ENCODE assay signal across 8 cellular contexts in the genomic region with DNA sequence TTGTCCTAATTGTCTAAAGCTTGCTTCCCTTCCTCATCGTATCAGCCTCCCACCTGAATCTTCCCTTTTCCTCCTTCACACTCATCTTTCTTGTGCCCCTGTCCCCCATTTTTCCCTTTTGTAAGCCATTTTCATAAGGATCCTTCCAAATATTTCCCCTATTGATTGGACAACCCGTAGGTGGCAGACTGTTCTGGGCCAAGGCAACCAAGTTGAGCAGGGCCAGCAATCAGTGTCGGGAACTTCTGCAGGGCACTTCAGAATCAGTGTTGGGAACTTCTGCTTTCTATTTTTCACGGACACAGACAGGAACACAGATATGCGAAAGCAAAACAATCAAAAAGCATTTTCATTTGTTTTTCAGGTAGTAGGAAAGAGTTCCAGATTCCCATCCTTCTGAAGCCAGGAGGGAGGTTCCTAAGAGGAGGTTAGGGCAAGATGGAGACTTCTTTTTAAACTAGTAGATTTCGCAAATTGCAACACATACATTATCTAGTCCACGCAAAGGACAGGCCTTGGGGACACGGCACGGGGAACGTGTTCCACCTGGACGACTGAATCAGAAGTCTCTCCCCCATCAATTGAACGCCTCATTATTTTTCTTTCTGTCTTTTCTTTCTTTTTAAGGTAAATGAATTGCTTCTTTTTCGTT. TPM values are rescaled to one million over a fixed set of nuclear protein-coding genes. Genes with fewer than 3 reads are reported as not detected.
DNase-seq lines count a peak whose midpoint lies in the region; ATAC-seq, FAIRE-seq and TF ChIP-seq lines count a peak whose summit lies in the region.

No MANE protein-coding gene starts in this region.

- H2AFZ ChIP-seq in neural progenitor cell (replicated peaks) = peak overlapping the region; percentile 98

- POLR2A ChIA-PET in activated CD8-positive, alpha-beta T cell treated with anti-CD3 and anti-CD28 coated beads, Interleukin-2, amount 10 ng/mL, durations not matched to agents 7 days and 5 days (lab: Charles Lee) = interaction anchor here (1.5 kb wide), 1 partner anchor 215 kb away, joined by 7 read pairs; no protein-coding TSS in a partner anchor

- peaks cover 13% of the 10 kb centered on the region for H3K4me1 ChIP-seq in neural progenitor cell

- DNase-seq in T-helper 1 cell = no peak
- peak; percentile 71 for DNase-seq in M059J (ENCODE audit: low read depth)
- DNase-seq in activated CD8-positive, alpha-beta T cell treated with anti-CD3 and anti-CD28 coated beads, Interleukin-2, amount 10 ng/mL, durations not matched to agents 7 days and 5 days = no peak
- peak; percentile 38 to 44 for DNase-seq in frontal cortex (ENCODE audit: low spot score in 2 of 2)
- peak; percentile 35 for DNase-seq in neural progenitor cell (ENCODE audit: low spot score)

- H3K79me2 ChIP-seq in neural progenitor cell (ENCODE audit: low read depth) = peaks cover 43% of the 10 kb centered on the region

- no peak overlapping the region for H3K27ac ChIP-seq in neural progenitor cell

- peak overlapping the region; percentile 71 for H3K27ac Mint-ChIP-seq in T-helper 1 cell treated with Interleukin-12 subunit alpha and Interleukin-12 subunit beta and Interleukin-4 antibody, amounts not matched to agents 30 μg/mL and 1 μg/mL, for 36 hours
- peak overlapping the region; percentile 81 for H3K27ac Mint-ChIP-seq in activated CD8-positive, alpha-beta T cell treated with anti-CD3 and anti-CD28 coated beads, Interleukin-2, amount 10 ng/mL, durations not matched to agents 7 days and 5 days
- H3K27ac Mint-ChIP-seq in neural progenitor cell = peak overlapping the region; percentile 68

- H3K9ac ChIP-seq in neural progenitor cell = no peak overlapping the region

- H3K4me3 Mint-ChIP-seq in T-helper 1 cell treated with Interleukin-12 subunit alpha and Interleukin-12 subunit beta and Interleukin-4 antibody, amounts not matched to agents 30 μg/mL and 1 μg/mL, for 36 hours = peak overlapping the region; percentile 97
- H3K4me3 Mint-ChIP-seq in activated CD8-positive, alpha-beta T cell treated with anti-CD3 and anti-CD28 coated beads, Interleukin-2, amount 10 ng/mL, durations not matched to agents 7 days and 5 days = peak overlapping the region; percentile 87
- H3K4me3 Mint-ChIP-seq in neural progenitor cell = peak overlapping the region; percentile 97

- no peaks in the 10 kb centered on the region for H3K9me3 Mint-ChIP-seq in T-helper 1 cell treated with Interleukin-12 subunit alpha and Interleukin-12 subunit beta and Interleukin-4 antibody, amounts not matched to agents 30 μg/mL and 1 μg/mL, for 36 hours
- H3K9me3 Mint-ChIP-seq in activated CD8-positive, alpha-beta T cell treated with anti-CD3 and anti-CD28 coated beads, Interleukin-2, amount 10 ng/mL, durations not matched to agents 7 days and 5 days (ENCODE audit: insufficient read depth) = no peaks in the 10 kb centered on the region
- H3K9me3 Mint-ChIP-seq in neural progenitor cell = no peaks in the 10 kb centered on the region

- H3K4me1 Mint-ChIP-seq in T-helper 1 cell treated with Interleukin-12 subunit alpha and Interleukin-12 subunit beta and Interleukin-4 antibody, amounts not matched to agents 30 μg/mL and 1 μg/mL, for 36 hours (ENCODE audit: low read depth) = peaks cover 60% of the 10 kb centered on the region
- H3K4me1 Mint-ChIP-seq in activated CD8-positive, alpha-beta T cell treated with anti-CD3 and anti-CD28 coated beads, Interleukin-2, amount 10 ng/mL, durations not matched to agents 7 days and 5 days (ENCODE audit: low read depth) = peaks cover 45% of the 10 kb centered on the region
- H3K4me1 Mint-ChIP-seq in neural progenitor cell = peaks cover 35% of the 10 kb centered on the region

- no peaks in the 10 kb centered on the region for H3K9me3 ChIP-seq in neural progenitor cell (ENCODE audit: low read depth)

- peak overlapping the region; percentile 92 for H3K4me3 ChIP-seq in neural progenitor cell

- peaks cover 10% of the 10 kb centered on the region for H3K36me3 Mint-ChIP-seq in T-helper 1 cell treated with Interleukin-12 subunit alpha and Interleukin-12 subunit beta and Interleukin-4 antibody, amounts not matched to agents 30 μg/mL and 1 μg/mL, for 36 hours (ENCODE audit: low read depth)
- peaks cover 3% of the 10 kb centered on the region for H3K36me3 Mint-ChIP-seq in activated CD8-positive, alpha-beta T cell treated with anti-CD3 and anti-CD28 coated beads, Interleukin-2, amount 10 ng/mL, durations not matched to agents 7 days and 5 days (ENCODE audit: low read depth)
- H3K36me3 Mint-ChIP-seq in neural progenitor cell = peaks cover 9% of the 10 kb centered on the region

- FAIRE-seq in frontal cortex (lab: Jason Lieb, UNC) = no peak

- CTCF ChIA-PET in activated CD8-positive, alpha-beta T cell treated with anti-CD3 and anti-CD28 coated beads, Interleukin-2, amount 10 ng/mL, durations not matched to agents 7 days and 5 days (lab: Charles Lee) = interaction anchor here (1.0 to 1.2 kb wide), 2 partner anchors 41 to 361 kb away, joined by 3 to 4 read pairs; no protein-coding TSS in a partner anchor

- H3K27me3 ChIP-seq in neural progenitor cell = no peaks in the 10 kb centered on the region

- peaks cover 20% of the 10 kb centered on the region for H3F3A ChIP-seq in neural progenitor cell (ENCODE audit: low read depth)

- H3K36me3 ChIP-seq in neural progenitor cell = no peaks in the 10 kb centered on the region

- peaks cover 37% of the 10 kb centered on the region for H4K20me1 ChIP-seq in neural progenitor cell (ENCODE audit: low read depth)

- TF ChIP-seq CTCF in neural progenitor cell (IDR thresholded peaks at IDR 0.05) = peak; percentile 28

- peak overlapping the region; percentile 95 for H3K4me2 ChIP-seq in neural progenitor cell

- no peaks in the 10 kb centered on the region for H3K27me3 Mint-ChIP-seq in T-helper 1 cell treated with Interleukin-12 subunit alpha and Interleukin-12 subunit beta and Interleukin-4 antibody, amounts not matched to agents 30 μg/mL and 1 μg/mL, for 36 hours (ENCODE audit: low read depth)
- no peaks in the 10 kb centered on the region for H3K27me3 Mint-ChIP-seq in activated CD8-positive, alpha-beta T cell treated with anti-CD3 and anti-CD28 coated beads, Interleukin-2, amount 10 ng/mL, durations not matched to agents 7 days and 5 days (ENCODE audit: low read depth)
- peaks cover 8% of the 10 kb centered on the region for H3K27me3 Mint-ChIP-seq in neural progenitor cell (ENCODE audit: insufficient read depth, low read depth)

- ATAC-seq in activated CD8-positive, alpha-beta T cell treated with anti-CD3 and anti-CD28 coated beads, Interleukin-2, amount 10 ng/mL, durations not matched to agents 7 days and 5 days = no peak
- ATAC-seq in HG03342 (IDR thresholded peaks at IDR 0.05; ENCODE audit: unreplicated experiment) (no peak), HG02763 (IDR thresholded peaks at IDR 0.05; ENCODE audit: unreplicated experiment) (no peak)

RNA-seq across cellular contexts. Expression of a gene that starts 0.7 kb away (rescaled TPM):
- total RNA-seq in M059J (2014; rRNA removed; shearing (Covaris generic)) = 79.3 and 110 TPM in 2 replicates
- total RNA-seq in activated CD8-positive, alpha-beta T cell treated with anti-CD3 and anti-CD28 coated beads, Interleukin-2, amount 10 ng/mL, durations not matched to agents 7 days and 5 days = 10 to 100 TPM; 12.5 to 13.6 TPM
- 184 TPM for total RNA-seq in frontal cortex
- total RNA-seq in neural progenitor cell (ENCODE audit: low replicate concordance) = 121 and 125 TPM in 2 replicates

Comparison
In these comparisons a context has a peak if more than half of its experiments do, and no peak if none do; other contexts are left out.
1. DNase-seq: peak in M059J (single experiment), frontal cortex (2 of 2) and neural progenitor cell (single experiment); none in T-helper 1 cell (0 of 5) and activated CD8-positive, alpha-beta T cell treated with anti-CD3 and anti-CD28 coated beads, Interleukin-2, amount 10 ng/mL, durations not matched to agents 7 days and 5 days (single experiment).
2. Peak in every context shown above with its lines, with median percentiles within 50 percentile points of each other: H3K27ac Mint-ChIP-seq and H3K4me3 Mint-ChIP-seq.